ENCODE assay signal across 1 cellular context in genomic region chr5:67011422-67011821, GRCh38.
TF ChIP-seq lines count a peak whose summit lies in the region.

No MANE protein-coding gene starts in this region.

TF ChIP-seq in SK-N-SH, 30 proteins besides CTCF, POLR2A, EP300 and RAD21:
- TF ChIP-seq PBX3 (IDR thresholded peaks at IDR 0.05) (peak; percentile 49; the same call in 1 of the 2 replicates), REST (IDR thresholded peaks at IDR 0.05; ENCODE audit: low read depth, low read length) (no peak), MAX (IDR thresholded peaks at IDR 0.05; ENCODE audit: low read depth) (0 out of 2 replicates have a peak, but pooled peaks have one; percentile 12), TEAD4 (IDR thresholded peaks at IDR 0.05; ENCODE audit: borderline replicate concordance, insufficient read depth) (no peak)
